In genomic region chr2:160956243-160956802, GRCh38 we compare ENCODE assay signal across 16 cellular contexts.
A peak's percentile ranks its signal among the peaks of the same experiment; 100 is the strongest.
DNase-seq lines count a peak whose midpoint lies in the region; ATAC-seq, FAIRE-seq and TF ChIP-seq lines count a peak whose summit lies in the region.
"Had no signal": no experiment of that assay in that cellular context is flagged by ENCODE, and none has a peak within 500 bp of the region (broad histone marks: within the 10 kb centered on the region; RNA-seq: fewer than 3 reads in every experiment).

No MANE protein-coding gene starts in this region.

- H3K27ac Mint-ChIP-seq in mesothelial cell of epicardium = no peak overlapping the region
- H3K27ac Mint-ChIP-seq: activated naive CD8-positive, alpha-beta T cell treated with anti-CD3 and anti-CD28 coated beads, Interleukin-2, amount 10 ng/mL, durations not matched to agents 7 days and 5 days had no signal

- intact Hi-C loops in mammary epithelial cell (cut with micrococcal nuclease) (no loop called here), left ventricle myocardium inferior (cut with micrococcal nuclease) (no loop called here), HepG2 (cut with micrococcal nuclease; ENCODE audit: unreplicated experiment) (no loop called here)

- no peak for TF ChIP-seq POLR2A in HepG2 (IDR thresholded peaks at IDR 0.05; ENCODE audit: insufficient read depth in 1 of 2, low read depth in 2 of 2, low read length in 2 of 2)

- TF ChIP-seq CTCF in mammary epithelial cell (conservative IDR thresholded peaks at IDR 0.05 in 1 of 2, IDR thresholded peaks at IDR 0.05 in 1 of 2; ENCODE audit: extremely low read depth in 1 of 2, insufficient read depth in 1 of 2, low read depth in 1 of 2, low read length in 2 of 2) (no peak), left ventricle myocardium inferior (IDR thresholded peaks at IDR 0.05; ENCODE audit: borderline replicate concordance) (no peak), mesothelial cell of epicardium (IDR thresholded peaks at IDR 0.05; ENCODE audit: unreplicated experiment) (no peak), HepG2 (CRISPR knock-in tag; IDR thresholded peaks at IDR 0.05) (no peak)

- no peak overlapping the region for H3K9ac ChIP-seq in mammary epithelial cell (ENCODE audit: insufficient read depth, low read length)
- no peak overlapping the region for H3K9ac ChIP-seq in HepG2 (ENCODE audit: insufficient read depth, low read depth, low read length)

- H3K4me2 ChIP-seq in mammary epithelial cell (ENCODE audit: insufficient read depth, low read depth, low read length) (no peak overlapping the region), HepG2 (ENCODE audit: low read depth, low read length) (no peak overlapping the region)

- CTCF ChIA-PET in mammary epithelial cell (lab: Charles Lee; ENCODE audit: low non-redundant PET) = no interaction called here
- CTCF ChIA-PET in HepG2 (lab: Yijun Ruan, JAX; ENCODE audit: low intra/inter-chr PET ratio, low total read pairs) = no interaction called here

- WGBS in mammary epithelial cell (ENCODE audit: low coverage, missing lambda C conversion rate) = 70% methylated on average over 6 of the region's 6 CpGs
- 14% methylated on average over 6 of the region's 6 CpGs for WGBS in HepG2 (ENCODE audit: low lambda C conversion rate)

- no peaks in the 10 kb centered on the region for H3K27me3 Mint-ChIP-seq in mesothelial cell of epicardium (ENCODE audit: low read depth)
- H3K27me3 Mint-ChIP-seq: activated naive CD8-positive, alpha-beta T cell treated with anti-CD3 and anti-CD28 coated beads, Interleukin-2, amount 10 ng/mL, durations not matched to agents 7 days and 5 days had no signal

- no peaks in the 10 kb centered on the region for H3K9me3 Mint-ChIP-seq in mesothelial cell of epicardium
- H3K9me3 Mint-ChIP-seq: activated naive CD8-positive, alpha-beta T cell treated with anti-CD3 and anti-CD28 coated beads, Interleukin-2, amount 10 ng/mL, durations not matched to agents 7 days and 5 days had no signal

- H3K27me3 ChIP-seq in mammary epithelial cell (ENCODE audit: insufficient read depth, low read length) (no peaks in the 10 kb centered on the region), left ventricle myocardium inferior (ENCODE audit: low read depth) (no peaks in the 10 kb centered on the region), HepG2 (ENCODE audit: control insufficient read depth in 1 of 2, insufficient read depth in 2 of 2, low read length in 2 of 2) (peaks cover 0 to 24% of the 10 kb centered on the region in 2 experiments; a peak in 3 of 5 replicates)
- H3K27me3 ChIP-seq: heart right ventricle, neutrophil, uterus had no signal

- no peak for TF ChIP-seq EP300 in HepG2 (IDR thresholded peaks at IDR 0.05; ENCODE audit: low read depth in 2 of 2, low read length in 2 of 2)
- TF ChIP-seq EP300 in HepG2 (CRISPR knock-in tag; IDR thresholded peaks at IDR 0.05; ENCODE audit: borderline replicate concordance) = no peak

- H3K4me1 ChIP-seq in mammary epithelial cell (ENCODE audit: insufficient read depth, low read length) (no peaks in the 10 kb centered on the region), left ventricle myocardium inferior (peaks cover 36% of the 10 kb centered on the region), HepG2 (ENCODE audit: insufficient read depth, low read length) (no peaks in the 10 kb centered on the region)

- POLR2A ChIA-PET in HepG2 (lab: Yijun Ruan, JAX) = no interaction called here

- no peak for TF ChIP-seq RAD21 in HepG2 (CRISPR knock-in tag; IDR thresholded peaks at IDR 0.05)

- no peak overlapping the region for H3K4me3 Mint-ChIP-seq in mesothelial cell of epicardium
- H3K4me3 Mint-ChIP-seq: activated naive CD8-positive, alpha-beta T cell treated with anti-CD3 and anti-CD28 coated beads, Interleukin-2, amount 10 ng/mL, durations not matched to agents 7 days and 5 days had no signal

- no peak for ATAC-seq in HepG2

- dilution Hi-C loops in mammary epithelial cell (cut with HindIII; ENCODE audit: low sequenced_read_pairs) = no loop called here

- DNase-seq in GOT3 (lab: John Stamatoyannopoulos, UW) = peak; percentile 14
- DNase-seq in mammary epithelial cell = peak; percentile 39
- peak; percentile 20 for DNase-seq in left ventricle myocardium inferior
- DNase-seq in mesothelial cell of epicardium (ENCODE audit: low spot score in 2 of 2, unreplicated experiment in 2 of 2) = no peak
- no peak for DNase-seq in HepG2 (ENCODE audit: low spot score)
- no peak for DNase-seq in cerebellar nuclear complex (lab: John Stamatoyannopoulos, UW)
- no peak for DNase-seq in NCI-H2081 treated with DMSO at 0.1 percent for 48 hours (lab: John Stamatoyannopoulos, UW)
- DNase-seq: activated CD4-positive, CD25-positive, alpha-beta regulatory T cell; activated naive CD8-positive, alpha-beta T cell treated with anti-CD3 and anti-CD28 coated beads, Interleukin-2, amount 10 ng/mL, durations not matched to agents 7 days and 5 days; DMS79 treated with DMSO at 0.1 percent for 48 hours; heart right ventricle; Karpas-422; NCI-H2081 had no signal

- in situ Hi-C loops in mammary epithelial cell (cut with MboI; ENCODE audit: low sequenced_read_pairs in 2 of 2) = no loop called here
- in situ Hi-C loops in HepG2 (cut with HindIII; ENCODE audit: extremely low pct_ligation_motif_present, low pct_unique_long_range_greater_than_20kb) = loop anchor here (25.0 kb wide), 1 partner anchor 694 kb away; no protein-coding TSS in a partner anchor

- FAIRE-seq in HepG2 (lab: Jason Lieb, UNC) = no peak

- no peaks in the 10 kb centered on the region for H3K36me3 Mint-ChIP-seq in mesothelial cell of epicardium
- H3K36me3 Mint-ChIP-seq: activated naive CD8-positive, alpha-beta T cell treated with anti-CD3 and anti-CD28 coated beads, Interleukin-2, amount 10 ng/mL, durations not matched to agents 7 days and 5 days had no signal

- H2AFZ ChIP-seq in mammary epithelial cell (ENCODE audit: low read depth, low read length) = no peak overlapping the region
- H2AFZ ChIP-seq in HepG2 (ENCODE audit: low read length) = no peak overlapping the region

- H3K9me3 ChIP-seq in mammary epithelial cell (replicated peaks; ENCODE audit: insufficient read depth, low read length) = no peaks in the 10 kb centered on the region
- H3K9me3 ChIP-seq in left ventricle myocardium inferior (replicated peaks) = no peaks in the 10 kb centered on the region
- no peaks in the 10 kb centered on the region for H3K9me3 ChIP-seq in HepG2 (ENCODE audit: low read length)
- H3K9me3 ChIP-seq: heart right ventricle, neutrophil, uterus had no signal

- no peak overlapping the region for H3K27ac ChIP-seq in mammary epithelial cell (ENCODE audit: insufficient read depth, low read depth, low read length)
- H3K27ac ChIP-seq in left ventricle myocardium inferior (replicated peaks) = peak overlapping the region; percentile 60
- H3K27ac ChIP-seq in skin epidermis = peak overlapping the region in 16 of 21 experiments; percentile 0 to 78 (median 58)
- H3K27ac ChIP-seq in HepG2 (ENCODE audit: extremely low read length, insufficient read depth, low read length) = no peak overlapping the region
- H3K27ac ChIP-seq: neutrophil had no signal

- peaks cover 6% of the 10 kb centered on the region for H3K4me1 Mint-ChIP-seq in mesothelial cell of epicardium
- H3K4me1 Mint-ChIP-seq: activated naive CD8-positive, alpha-beta T cell treated with anti-CD3 and anti-CD28 coated beads, Interleukin-2, amount 10 ng/mL, durations not matched to agents 7 days and 5 days had no signal

- H3K4me3 ChIP-seq in mammary epithelial cell (replicated peaks in 1 of 3; ENCODE audit: insufficient read depth in 1 of 3, low read depth in 2 of 3, low read length in 3 of 3) (no peak overlapping the region), left ventricle myocardium inferior (no peak overlapping the region), skin epidermis (no peak overlapping the region), HepG2 (replicated peaks in 1 of 3; ENCODE audit: insufficient read depth in 1 of 3, low read depth in 2 of 3, low read length in 3 of 3) (no peak overlapping the region)
- H3K4me3 ChIP-seq: heart right ventricle, uterus had no signal

- BruUV-seq in mammary epithelial cell (replicated peaks; lab: Mats Ljungman, UMichigan) (no TSS peak), HepG2 (replicated peaks; lab: Mats Ljungman, UMichigan) (no TSS peak)

- no peaks in the 10 kb centered on the region for H3K79me2 ChIP-seq in mammary epithelial cell (ENCODE audit: insufficient read depth, low read length)
- no peaks in the 10 kb centered on the region for H3K79me2 ChIP-seq in HepG2 (ENCODE audit: insufficient read depth, low read length)

- H3K36me3 ChIP-seq in mammary epithelial cell (ENCODE audit: insufficient read depth, low read length) (no peaks in the 10 kb centered on the region), left ventricle myocardium inferior (no peaks in the 10 kb centered on the region), HepG2 (replicated peaks in 1 of 2; ENCODE audit: control insufficient read depth in 1 of 2, insufficient read depth in 2 of 2, low read length in 2 of 2) (no peaks in the 10 kb centered on the region)
- H3K36me3 ChIP-seq: heart right ventricle, neutrophil, uterus had no signal

- H4K20me1 ChIP-seq in mammary epithelial cell (ENCODE audit: insufficient read depth, low read length) = no peaks in the 10 kb centered on the region
- H4K20me1 ChIP-seq in HepG2 (ENCODE audit: insufficient read depth, low read length) = no peaks in the 10 kb centered on the region

TF ChIP-seq in HepG2, 621 proteins besides CTCF, POLR2A, EP300 and RAD21 (continues in another document):
- TF ChIP-seq ZNF30 (CRISPR knock-in tag; IDR thresholded peaks at IDR 0.05) (no peak), HOXA5 (CRISPR knock-in tag; IDR thresholded peaks at IDR 0.05) (no peak), HES4 (CRISPR knock-in tag; IDR thresholded peaks at IDR 0.05; ENCODE audit: borderline replicate concordance) (no peak), ZNF121 (CRISPR knock-in tag; IDR thresholded peaks at IDR 0.05) (no peak), ZBTB25 (CRISPR knock-in tag; IDR thresholded peaks at IDR 0.05) (no peak), MIER2 (CRISPR knock-in tag; IDR thresholded peaks at IDR 0.05) (no peak), CBX1 (IDR thresholded peaks at IDR 0.05; ENCODE audit: low read depth) (no peak), AGO1 (IDR thresholded peaks at IDR 0.05; ENCODE audit: low read depth, low read length, poor library complexity, severe bottlenecking) (no peak)

Comparison
In these comparisons a context has a peak if more than half of its experiments do, and no peak if none do; other contexts are left out.
1. DNase-seq: peak in GOT3 (single experiment), mammary epithelial cell (single experiment) and left ventricle myocardium inferior (single experiment); none in mesothelial cell of epicardium (0 of 2), HepG2 (single experiment), cerebellar nuclear complex (0 of 2) and NCI-H2081 treated with DMSO at 0.1 percent for 48 hours (single experiment).
2. H3K27ac ChIP-seq: peak in left ventricle myocardium inferior (single experiment) and skin epidermis (16 of 21); none in mammary epithelial cell (single experiment) and HepG2 (single experiment).